Comparison of ENCODE assay signal across 8 cellular contexts in genomic region chr11:10307022-10307410, GRCh38. TPM values are rescaled to one million over a fixed set of nuclear protein-coding genes. Genes with fewer than 3 reads are reported as not detected.
A peak's percentile ranks its signal among the peaks of the same experiment; 100 is the strongest.
DNase-seq lines count a peak whose midpoint lies in the region; ATAC-seq and TF ChIP-seq lines count a peak whose summit lies in the region.

No MANE protein-coding gene starts in this region.

- no peaks in the 10 kb centered on the region for H3K9me3 ChIP-seq in RWPE2 (ENCODE audit: severe bottlenecking)
- no peaks in the 10 kb centered on the region for H3K9me3 ChIP-seq in skeletal muscle tissue (ENCODE audit: control insufficient read depth in 3 of 3, low read length in 3 of 3)

- H3K36me3 ChIP-seq in H7 (replicated peaks; ENCODE audit: control insufficient read depth, insufficient read depth, low read length) (peaks cover 1% of the 10 kb centered on the region; the same call in 1 of the 2 replicates), RWPE2 (ENCODE audit: low read depth) (peaks cover 11% of the 10 kb centered on the region), skeletal muscle tissue (ENCODE audit: control insufficient read depth in 3 of 3, insufficient read depth in 3 of 3, low read length in 3 of 3) (peaks cover 0 to 5% (median 0%) of the 10 kb centered on the region in 3 donors)

- peak overlapping the region; percentile 69 to 94 (median 74) for H3K9ac ChIP-seq in skeletal muscle tissue (ENCODE audit: low read depth in 1 of 3, low read length in 3 of 3)

- H3K4me3 ChIP-seq in H7 (ENCODE audit: insufficient read depth, low read depth, low read length) (peak overlapping the region; percentile 83), RWPE2 (ENCODE audit: severe bottlenecking) (peak overlapping the region; percentile 72), skeletal muscle tissue (ENCODE audit: low read length in 3 of 3) (peak overlapping the region; percentile 96 to 99 (median 98))

- H3K4me1 ChIP-seq in RWPE2 (ENCODE audit: insufficient read depth, poor library complexity, severe bottlenecking) (peaks cover 21% of the 10 kb centered on the region), foreskin keratinocyte (peaks cover 17% of the 10 kb centered on the region), skeletal muscle tissue (ENCODE audit: control insufficient read depth in 3 of 3, insufficient read depth in 3 of 3, low read length in 3 of 3) (peaks cover 55 to 65% (median 60%) of the 10 kb centered on the region in 3 donors)

- DNase-seq in H7 (no peak), RWPE2 (ENCODE audit: low spot score) (no peak), foreskin keratinocyte (no peak), SHP77 treated with DMSO at 0.1 percent for 48 hours (lab: John Stamatoyannopoulos, UW) (no peak)

- TF ChIP-seq CTCF in RWPE2 (IDR thresholded peaks at IDR 0.05; ENCODE audit: poor library complexity, severe bottlenecking) = no peak
- TF ChIP-seq CTCF in foreskin keratinocyte (conservative IDR thresholded peaks at IDR 0.05) = no peak

- H3K27ac ChIP-seq in RWPE2 (ENCODE audit: poor library complexity, severe bottlenecking) (peak overlapping the region; percentile 96), foreskin keratinocyte (peak overlapping the region; percentile 54), skeletal muscle tissue (ENCODE audit: low read depth, low read length) (peak overlapping the region; percentile 84)

- H3K27me3 ChIP-seq in H7 (ENCODE audit: control insufficient read depth, insufficient read depth, low read length) = peaks cover 31% of the 10 kb centered on the region; the same call in 1 of the 2 replicates
- H3K27me3 ChIP-seq in RWPE2 (ENCODE audit: insufficient read depth, poor library complexity, severe bottlenecking) = no peaks in the 10 kb centered on the region
- no peaks in the 10 kb centered on the region for H3K27me3 ChIP-seq in foreskin keratinocyte
- H3K27me3 ChIP-seq in skeletal muscle tissue (ENCODE audit: control insufficient read depth in 3 of 3, insufficient read depth in 3 of 3, low read length in 3 of 3) = peaks cover 0 to 7% (median 4%) of the 10 kb centered on the region in 3 donors

- no peak for ATAC-seq in RWPE2 (ENCODE audit: low read depth)
- no peak for ATAC-seq in foreskin keratinocyte
- ATAC-seq in HG02759 (IDR thresholded peaks at IDR 0.05; ENCODE audit: unreplicated experiment) = no peak
- ATAC-seq in GM21619 (IDR thresholded peaks at IDR 0.05; ENCODE audit: unreplicated experiment) = no peak
- no peak for ATAC-seq in HG03378 (IDR thresholded peaks at IDR 0.05; ENCODE audit: unreplicated experiment)

RNA-seq across cellular contexts. Expression of gene ADM, which starts 2.1 kb away (rescaled TPM):
- total RNA-seq in H7 (2014; rRNA removed; shearing (Covaris generic)) = 103 and 106 TPM in 2 replicates
- total RNA-seq in foreskin keratinocyte = 28.7 and 34.1 TPM in 2 replicates
- 20.8 and 26.6 TPM in 2 replicates for polyA plus RNA-seq in foreskin keratinocyte
- total RNA-seq in skeletal muscle tissue = 28.2 TPM

RNA-seq across cellular contexts. Expression of gene SBF2, which starts 13.0 kb away (rescaled TPM):
- total RNA-seq in H7 (2014; rRNA removed; shearing (Covaris generic)) = 34.5 and 39.7 TPM in 2 replicates
- total RNA-seq in foreskin keratinocyte = 21.3 and 22.7 TPM in 2 replicates
- polyA plus RNA-seq in foreskin keratinocyte = 5.9 and 7.2 TPM in 2 replicates
- 34.4 TPM for total RNA-seq in skeletal muscle tissue
